Comparison of ENCODE assay signal across 2 cellular contexts in the genomic region with DNA sequence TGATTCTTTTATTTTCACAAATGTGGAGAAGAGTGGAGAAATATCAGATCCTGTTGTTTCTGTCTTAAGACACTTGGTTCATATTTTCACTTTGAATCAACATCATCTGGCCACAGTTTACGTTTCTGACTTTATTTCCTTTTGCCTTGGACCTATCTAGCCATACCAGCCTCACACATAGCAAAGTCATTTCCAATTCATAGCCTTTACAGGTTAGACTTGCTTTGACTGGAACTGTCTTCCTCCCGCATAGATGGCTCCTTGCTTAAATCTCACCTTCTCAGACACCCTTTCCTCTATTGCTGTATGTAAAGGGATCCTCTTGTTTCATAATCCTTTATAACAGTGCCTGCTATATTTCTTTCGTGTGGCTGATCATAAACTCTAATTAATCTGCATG.
TF ChIP-seq lines count a peak whose summit lies in the region.

No MANE protein-coding gene starts in this region.

TF ChIP-seq in GM23338, 12 proteins besides CTCF, POLR2A, EP300 and RAD21 (continued from another document):
- TF ChIP-seq, protein P1, sequence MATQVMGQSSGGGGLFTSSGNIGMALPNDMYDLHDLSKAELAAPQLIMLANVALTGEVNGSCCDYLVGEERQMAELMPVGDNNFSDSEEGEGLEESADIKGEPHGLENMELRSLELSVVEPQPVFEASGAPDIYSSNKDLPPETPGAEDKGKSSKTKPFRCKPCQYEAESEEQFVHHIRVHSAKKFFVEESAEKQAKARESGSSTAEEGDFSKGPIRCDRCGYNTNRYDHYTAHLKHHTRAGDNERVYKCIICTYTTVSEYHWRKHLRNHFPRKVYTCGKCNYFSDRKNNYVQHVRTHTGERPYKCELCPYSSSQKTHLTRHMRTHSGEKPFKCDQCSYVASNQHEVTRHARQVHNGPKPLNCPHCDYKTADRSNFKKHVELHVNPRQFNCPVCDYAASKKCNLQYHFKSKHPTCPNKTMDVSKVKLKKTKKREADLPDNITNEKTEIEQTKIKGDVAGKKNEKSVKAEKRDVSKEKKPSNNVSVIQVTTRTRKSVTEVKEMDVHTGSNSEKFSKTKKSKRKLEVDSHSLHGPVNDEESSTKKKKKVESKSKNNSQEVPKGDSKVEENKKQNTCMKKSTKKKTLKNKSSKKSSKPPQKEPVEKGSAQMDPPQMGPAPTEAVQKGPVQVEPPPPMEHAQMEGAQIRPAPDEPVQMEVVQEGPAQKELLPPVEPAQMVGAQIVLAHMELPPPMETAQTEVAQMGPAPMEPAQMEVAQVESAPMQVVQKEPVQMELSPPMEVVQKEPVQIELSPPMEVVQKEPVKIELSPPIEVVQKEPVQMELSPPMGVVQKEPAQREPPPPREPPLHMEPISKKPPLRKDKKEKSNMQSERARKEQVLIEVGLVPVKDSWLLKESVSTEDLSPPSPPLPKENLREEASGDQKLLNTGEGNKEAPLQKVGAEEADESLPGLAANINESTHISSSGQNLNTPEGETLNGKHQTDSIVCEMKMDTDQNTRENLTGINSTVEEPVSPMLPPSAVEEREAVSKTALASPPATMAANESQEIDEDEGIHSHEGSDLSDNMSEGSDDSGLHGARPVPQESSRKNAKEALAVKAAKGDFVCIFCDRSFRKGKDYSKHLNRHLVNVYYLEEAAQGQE (IDR thresholded peaks at IDR 0.05; ENCODE audit: unreplicated experiment), result no peak
- TF ChIP-seq EZH2phosphoT487 (IDR thresholded peaks at IDR 0.05; ENCODE audit: unreplicated experiment) (no peak), JUNB (IDR thresholded peaks at IDR 0.05; ENCODE audit: unreplicated experiment) (no peak)
- TF ChIP-seq, protein P2, sequence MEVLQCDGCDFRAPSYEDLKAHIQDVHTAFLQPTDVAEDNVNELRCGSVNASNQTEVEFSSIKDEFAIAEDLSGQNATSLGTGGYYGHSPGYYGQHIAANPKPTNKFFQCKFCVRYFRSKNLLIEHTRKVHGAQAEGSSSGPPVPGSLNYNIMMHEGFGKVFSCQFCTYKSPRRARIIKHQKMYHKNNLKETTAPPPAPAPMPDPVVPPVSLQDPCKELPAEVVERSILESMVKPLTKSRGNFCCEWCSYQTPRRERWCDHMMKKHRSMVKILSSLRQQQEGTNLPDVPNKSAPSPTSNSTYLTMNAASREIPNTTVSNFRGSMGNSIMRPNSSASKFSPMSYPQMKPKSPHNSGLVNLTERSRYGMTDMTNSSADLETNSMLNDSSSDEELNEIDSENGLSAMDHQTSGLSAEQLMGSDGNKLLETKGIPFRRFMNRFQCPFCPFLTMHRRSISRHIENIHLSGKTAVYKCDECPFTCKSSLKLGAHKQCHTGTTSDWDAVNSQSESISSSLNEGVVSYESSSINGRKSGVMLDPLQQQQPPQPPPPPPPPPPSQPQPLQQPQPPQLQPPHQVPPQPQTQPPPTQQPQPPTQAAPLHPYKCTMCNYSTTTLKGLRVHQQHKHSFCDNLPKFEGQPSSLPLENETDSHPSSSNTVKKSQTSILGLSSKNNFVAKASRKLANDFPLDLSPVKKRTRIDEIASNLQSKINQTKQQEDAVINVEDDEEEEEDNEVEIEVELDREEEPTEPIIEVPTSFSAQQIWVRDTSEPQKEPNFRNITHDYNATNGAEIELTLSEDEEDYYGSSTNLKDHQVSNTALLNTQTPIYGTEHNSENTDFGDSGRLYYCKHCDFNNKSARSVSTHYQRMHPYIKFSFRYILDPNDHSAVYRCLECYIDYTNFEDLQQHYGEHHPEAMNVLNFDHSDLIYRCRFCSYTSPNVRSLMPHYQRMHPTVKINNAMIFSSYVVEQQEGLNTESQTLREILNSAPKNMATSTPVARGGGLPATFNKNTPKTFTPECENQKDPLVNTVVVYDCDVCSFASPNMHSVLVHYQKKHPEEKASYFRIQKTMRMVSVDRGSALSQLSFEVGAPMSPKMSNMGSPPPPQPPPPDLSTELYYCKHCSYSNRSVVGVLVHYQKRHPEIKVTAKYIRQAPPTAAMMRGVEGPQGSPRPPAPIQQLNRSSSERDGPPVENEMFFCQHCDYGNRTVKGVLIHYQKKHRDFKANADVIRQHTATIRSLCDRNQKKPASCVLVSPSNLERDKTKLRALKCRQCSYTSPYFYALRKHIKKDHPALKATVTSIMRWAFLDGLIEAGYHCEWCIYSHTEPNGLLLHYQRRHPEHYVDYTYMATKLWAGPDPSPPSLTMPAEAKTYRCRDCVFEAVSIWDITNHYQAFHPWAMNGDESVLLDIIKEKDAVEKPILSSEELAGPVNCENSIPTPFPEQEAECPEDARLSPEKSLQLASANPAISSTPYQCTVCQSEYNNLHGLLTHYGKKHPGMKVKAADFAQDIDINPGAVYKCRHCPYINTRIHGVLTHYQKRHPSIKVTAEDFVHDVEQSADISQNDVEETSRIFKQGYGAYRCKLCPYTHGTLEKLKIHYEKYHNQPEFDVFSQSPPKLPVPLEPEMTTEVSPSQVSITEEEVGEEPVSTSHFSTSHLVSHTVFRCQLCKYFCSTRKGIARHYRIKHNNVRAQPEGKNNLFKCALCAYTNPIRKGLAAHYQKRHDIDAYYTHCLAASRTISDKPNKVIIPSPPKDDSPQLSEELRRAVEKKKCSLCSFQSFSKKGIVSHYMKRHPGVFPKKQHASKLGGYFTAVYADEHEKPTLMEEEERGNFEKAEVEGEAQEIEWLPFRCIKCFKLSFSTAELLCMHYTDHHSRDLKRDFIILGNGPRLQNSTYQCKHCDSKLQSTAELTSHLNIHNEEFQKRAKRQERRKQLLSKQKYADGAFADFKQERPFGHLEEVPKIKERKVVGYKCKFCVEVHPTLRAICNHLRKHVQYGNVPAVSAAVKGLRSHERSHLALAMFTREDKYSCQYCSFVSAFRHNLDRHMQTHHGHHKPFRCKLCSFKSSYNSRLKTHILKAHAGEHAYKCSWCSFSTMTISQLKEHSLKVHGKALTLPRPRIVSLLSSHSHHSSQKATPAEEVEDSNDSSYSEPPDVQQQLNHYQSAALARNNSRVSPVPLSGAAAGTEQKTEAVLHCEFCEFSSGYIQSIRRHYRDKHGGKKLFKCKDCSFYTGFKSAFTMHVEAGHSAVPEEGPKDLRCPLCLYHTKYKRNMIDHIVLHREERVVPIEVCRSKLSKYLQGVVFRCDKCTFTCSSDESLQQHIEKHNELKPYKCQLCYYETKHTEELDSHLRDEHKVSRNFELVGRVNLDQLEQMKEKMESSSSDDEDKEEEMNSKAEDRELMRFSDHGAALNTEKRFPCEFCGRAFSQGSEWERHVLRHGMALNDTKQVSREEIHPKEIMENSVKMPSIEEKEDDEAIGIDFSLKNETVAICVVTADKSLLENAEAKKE (CRISPR knock-in tag; IDR thresholded peaks at IDR 0.05), result no peak
TF ChIP-seq in GM23338: peak in this region for 0.

TF ChIP-seq in GM12878, 131 proteins besides CTCF, POLR2A, EP300 and RAD21 (continued from another document):
- TF ChIP-seq, protein P3, sequence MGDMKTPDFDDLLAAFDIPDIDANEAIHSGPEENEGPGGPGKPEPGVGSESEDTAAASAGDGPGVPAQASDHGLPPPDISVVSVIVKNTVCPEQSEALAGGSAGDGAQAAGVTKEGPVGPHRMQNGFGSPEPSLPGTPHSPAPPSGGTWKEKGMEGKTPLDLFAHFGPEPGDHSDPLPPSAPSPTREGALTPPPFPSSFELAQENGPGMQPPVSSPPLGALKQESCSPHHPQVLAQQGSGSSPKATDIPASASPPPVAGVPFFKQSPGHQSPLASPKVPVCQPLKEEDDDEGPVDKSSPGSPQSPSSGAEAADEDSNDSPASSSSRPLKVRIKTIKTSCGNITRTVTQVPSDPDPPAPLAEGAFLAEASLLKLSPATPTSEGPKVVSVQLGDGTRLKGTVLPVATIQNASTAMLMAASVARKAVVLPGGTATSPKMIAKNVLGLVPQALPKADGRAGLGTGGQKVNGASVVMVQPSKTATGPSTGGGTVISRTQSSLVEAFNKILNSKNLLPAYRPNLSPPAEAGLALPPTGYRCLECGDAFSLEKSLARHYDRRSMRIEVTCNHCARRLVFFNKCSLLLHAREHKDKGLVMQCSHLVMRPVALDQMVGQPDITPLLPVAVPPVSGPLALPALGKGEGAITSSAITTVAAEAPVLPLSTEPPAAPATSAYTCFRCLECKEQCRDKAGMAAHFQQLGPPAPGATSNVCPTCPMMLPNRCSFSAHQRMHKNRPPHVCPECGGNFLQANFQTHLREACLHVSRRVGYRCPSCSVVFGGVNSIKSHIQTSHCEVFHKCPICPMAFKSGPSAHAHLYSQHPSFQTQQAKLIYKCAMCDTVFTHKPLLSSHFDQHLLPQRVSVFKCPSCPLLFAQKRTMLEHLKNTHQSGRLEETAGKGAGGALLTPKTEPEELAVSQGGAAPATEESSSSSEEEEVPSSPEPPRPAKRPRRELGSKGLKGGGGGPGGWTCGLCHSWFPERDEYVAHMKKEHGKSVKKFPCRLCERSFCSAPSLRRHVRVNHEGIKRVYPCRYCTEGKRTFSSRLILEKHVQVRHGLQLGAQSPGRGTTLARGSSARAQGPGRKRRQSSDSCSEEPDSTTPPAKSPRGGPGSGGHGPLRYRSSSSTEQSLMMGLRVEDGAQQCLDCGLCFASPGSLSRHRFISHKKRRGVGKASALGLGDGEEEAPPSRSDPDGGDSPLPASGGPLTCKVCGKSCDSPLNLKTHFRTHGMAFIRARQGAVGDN (IDR thresholded peaks at IDR 0.05), result no peak
- TF ChIP-seq JUNB (IDR thresholded peaks at IDR 0.05) (no peak), NRF1 (conservative IDR thresholded peaks at IDR 0.05; ENCODE audit: low read depth, low read length) (no peak), SREBF2 (IDR thresholded peaks at IDR 0.05; ENCODE audit: low read length) (no peak), CHD4 (IDR thresholded peaks at IDR 0.05) (no peak), ATF7 (IDR thresholded peaks at IDR 0.05; ENCODE audit: low read depth) (no peak), YY1 (IDR thresholded peaks at IDR 0.05; ENCODE audit: low read depth, low read length) (no peak), NR2C2 (IDR thresholded peaks at IDR 0.05; ENCODE audit: borderline replicate concordance, control insufficient read depth, insufficient read length, low read depth) (no peak), SUPT20H (IDR thresholded peaks at IDR 0.05; ENCODE audit: borderline replicate concordance, control insufficient read depth, low read depth, low read length) (no peak), WRNIP1 (IDR thresholded peaks at IDR 0.05; ENCODE audit: borderline replicate concordance, low read depth, low read length) (no peak)
- TF ChIP-seq, protein P4, sequence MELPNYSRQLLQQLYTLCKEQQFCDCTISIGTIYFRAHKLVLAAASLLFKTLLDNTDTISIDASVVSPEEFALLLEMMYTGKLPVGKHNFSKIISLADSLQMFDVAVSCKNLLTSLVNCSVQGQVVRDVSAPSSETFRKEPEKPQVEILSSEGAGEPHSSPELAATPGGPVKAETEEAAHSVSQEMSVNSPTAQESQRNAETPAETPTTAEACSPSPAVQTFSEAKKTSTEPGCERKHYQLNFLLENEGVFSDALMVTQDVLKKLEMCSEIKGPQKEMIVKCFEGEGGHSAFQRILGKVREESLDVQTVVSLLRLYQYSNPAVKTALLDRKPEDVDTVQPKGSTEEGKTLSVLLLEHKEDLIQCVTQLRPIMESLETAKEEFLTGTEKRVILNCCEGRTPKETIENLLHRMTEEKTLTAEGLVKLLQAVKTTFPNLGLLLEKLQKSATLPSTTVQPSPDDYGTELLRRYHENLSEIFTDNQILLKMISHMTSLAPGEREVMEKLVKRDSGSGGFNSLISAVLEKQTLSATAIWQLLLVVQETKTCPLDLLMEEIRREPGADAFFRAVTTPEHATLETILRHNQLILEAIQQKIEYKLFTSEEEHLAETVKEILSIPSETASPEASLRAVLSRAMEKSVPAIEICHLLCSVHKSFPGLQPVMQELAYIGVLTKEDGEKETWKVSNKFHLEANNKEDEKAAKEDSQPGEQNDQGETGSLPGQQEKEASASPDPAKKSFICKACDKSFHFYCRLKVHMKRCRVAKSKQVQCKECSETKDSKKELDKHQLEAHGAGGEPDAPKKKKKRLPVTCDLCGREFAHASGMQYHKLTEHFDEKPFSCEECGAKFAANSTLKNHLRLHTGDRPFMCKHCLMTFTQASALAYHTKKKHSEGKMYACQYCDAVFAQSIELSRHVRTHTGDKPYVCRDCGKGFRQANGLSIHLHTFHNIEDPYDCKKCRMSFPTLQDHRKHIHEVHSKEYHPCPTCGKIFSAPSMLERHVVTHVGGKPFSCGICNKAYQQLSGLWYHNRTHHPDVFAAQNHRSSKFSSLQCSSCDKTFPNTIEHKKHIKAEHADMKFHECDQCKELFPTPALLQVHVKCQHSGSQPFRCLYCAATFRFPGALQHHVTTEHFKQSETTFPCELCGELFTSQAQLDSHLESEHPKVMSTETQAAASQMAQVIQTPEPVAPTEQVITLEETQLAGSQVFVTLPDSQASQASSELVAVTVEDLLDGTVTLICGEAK (IDR thresholded peaks at IDR 0.05; ENCODE audit: borderline replicate concordance), result no peak
- TF ChIP-seq, protein P5, sequence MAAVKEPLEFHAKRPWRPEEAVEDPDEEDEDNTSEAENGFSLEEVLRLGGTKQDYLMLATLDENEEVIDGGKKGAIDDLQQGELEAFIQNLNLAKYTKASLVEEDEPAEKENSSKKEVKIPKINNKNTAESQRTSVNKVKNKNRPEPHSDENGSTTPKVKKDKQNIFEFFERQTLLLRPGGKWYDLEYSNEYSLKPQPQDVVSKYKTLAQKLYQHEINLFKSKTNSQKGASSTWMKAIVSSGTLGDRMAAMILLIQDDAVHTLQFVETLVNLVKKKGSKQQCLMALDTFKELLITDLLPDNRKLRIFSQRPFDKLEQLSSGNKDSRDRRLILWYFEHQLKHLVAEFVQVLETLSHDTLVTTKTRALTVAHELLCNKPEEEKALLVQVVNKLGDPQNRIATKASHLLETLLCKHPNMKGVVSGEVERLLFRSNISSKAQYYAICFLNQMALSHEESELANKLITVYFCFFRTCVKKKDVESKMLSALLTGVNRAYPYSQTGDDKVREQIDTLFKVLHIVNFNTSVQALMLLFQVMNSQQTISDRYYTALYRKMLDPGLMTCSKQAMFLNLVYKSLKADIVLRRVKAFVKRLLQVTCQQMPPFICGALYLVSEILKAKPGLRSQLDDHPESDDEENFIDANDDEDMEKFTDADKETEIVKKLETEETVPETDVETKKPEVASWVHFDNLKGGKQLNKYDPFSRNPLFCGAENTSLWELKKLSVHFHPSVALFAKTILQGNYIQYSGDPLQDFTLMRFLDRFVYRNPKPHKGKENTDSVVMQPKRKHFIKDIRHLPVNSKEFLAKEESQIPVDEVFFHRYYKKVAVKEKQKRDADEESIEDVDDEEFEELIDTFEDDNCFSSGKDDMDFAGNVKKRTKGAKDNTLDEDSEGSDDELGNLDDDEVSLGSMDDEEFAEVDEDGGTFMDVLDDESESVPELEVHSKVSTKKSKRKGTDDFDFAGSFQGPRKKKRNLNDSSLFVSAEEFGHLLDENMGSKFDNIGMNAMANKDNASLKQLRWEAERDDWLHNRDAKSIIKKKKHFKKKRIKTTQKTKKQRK (IDR thresholded peaks at IDR 0.05; ENCODE audit: low read depth, low read length), result no peak
TF ChIP-seq in GM12878: peak in this region for 0.
